8 cellular contexts compared by ENCODE assay signal in the genomic region with DNA sequence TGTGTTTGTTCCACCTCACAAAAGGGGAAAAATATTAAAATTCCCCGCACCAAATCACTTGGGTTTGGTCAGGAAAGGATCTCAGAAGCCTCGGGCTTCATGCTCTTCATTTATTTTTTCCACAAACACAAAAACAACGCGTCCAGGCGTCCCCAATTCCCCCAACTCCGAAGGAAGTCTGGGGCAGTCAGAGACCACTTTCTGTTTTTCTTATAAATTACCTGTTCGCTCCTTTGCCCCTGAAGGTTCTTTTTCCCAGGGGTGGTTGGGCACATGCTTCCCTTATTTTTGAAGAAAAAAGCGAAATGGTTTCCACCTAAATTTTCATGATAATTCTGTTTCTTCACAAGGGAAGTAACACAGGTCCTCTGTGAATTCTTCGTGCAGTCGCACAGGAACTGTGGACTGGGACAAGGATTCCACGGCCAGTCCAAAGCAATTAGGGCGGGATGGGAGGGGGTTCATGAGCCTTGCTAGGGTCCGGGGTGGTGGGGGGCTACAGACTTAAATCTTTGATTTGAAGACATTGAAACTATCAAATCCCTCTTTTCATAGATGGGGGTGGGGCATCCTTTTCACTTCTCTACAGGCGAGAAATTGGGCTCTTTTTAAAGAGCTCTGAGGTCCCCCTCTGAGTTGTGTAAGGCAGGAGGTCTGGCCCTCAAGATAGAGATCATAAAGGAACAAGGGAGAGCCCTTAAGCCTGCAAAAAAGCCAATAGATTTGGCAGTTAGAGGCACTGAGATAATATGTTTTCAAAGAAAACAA. TPM values are rescaled to one million over a fixed set of nuclear protein-coding genes. Genes with fewer than 3 reads are reported as not detected.
DNase-seq lines count a peak whose midpoint lies in the region; ATAC-seq and TF ChIP-seq lines count a peak whose summit lies in the region.

No MANE protein-coding gene starts in this region.

- DNase-seq in activated gamma-delta T cell treated with Interleukin-2 at 50 U/mL for 16 hours (peak; percentile 9), activated gamma-delta T cell (lab: John Stamatoyannopoulos, UW) (no peak), NCI-H146 (lab: John Stamatoyannopoulos, UW) (peak; percentile 68), heart left ventricle (peak in 3 of 5 donors; percentile 30 to 32 (median 31)), prostate gland (ENCODE audit: low spot score) (peak; percentile 29), 8988T (no peak), SW480 (ENCODE audit: low spot score) (no peak)

- peak in 3 of 4 donors; percentile 34 to 40 (median 35) for ATAC-seq in heart left ventricle

- intact Hi-C loops in heart left ventricle (cut with DNase I) (loop anchor here in 5 of 10 donors (1.0 to 10.0 kb wide), 7 partner anchors 46 to 228 kb away; a partner anchor contains a TSS), prostate gland (cut with DNase I) (loop anchor here (10.0 kb wide), 2 partner anchors 228 to 1088 kb away; a partner anchor contains a TSS)

- peak overlapping the region; percentile 97 for H3K4me3 Mint-ChIP-seq in activated naive CD4-positive, alpha-beta T cell treated with anti-CD3 and anti-CD28 coated beads, Interleukin-2, amount 50 U/mL, for 24 hours

- no peaks in the 10 kb centered on the region for H3K36me3 ChIP-seq in heart left ventricle
- H3K36me3 ChIP-seq in prostate gland = no peaks in the 10 kb centered on the region

- TF ChIP-seq POLR2A in heart left ventricle (IDR thresholded peaks at IDR 0.05) = no peak
- no peak for TF ChIP-seq POLR2A in prostate gland (IDR thresholded peaks at IDR 0.05)

- H3K4me1 Mint-ChIP-seq in activated naive CD4-positive, alpha-beta T cell treated with anti-CD3 and anti-CD28 coated beads, Interleukin-2, amount 50 U/mL, for 24 hours = peaks cover 15% of the 10 kb centered on the region

- H3K4me3 ChIP-seq in heart left ventricle (peak overlapping the region; percentile 59 to 80 (median 74)), prostate gland (peak overlapping the region; percentile 48 to 75)

- H3K27me3 ChIP-seq in heart left ventricle = no peaks in the 10 kb centered on the region
- no peaks in the 10 kb centered on the region for H3K27me3 ChIP-seq in prostate gland (replicated peaks; ENCODE audit: insufficient read depth)

- 1 to 2% (median 1%) methylated on average over 14 of the region's 14 CpGs for WGBS in heart left ventricle, 4 donors
- WGBS in prostate gland = under 1% methylated on average over 14 of the region's 14 CpGs

- H3K27ac Mint-ChIP-seq in activated naive CD4-positive, alpha-beta T cell treated with anti-CD3 and anti-CD28 coated beads, Interleukin-2, amount 50 U/mL, for 24 hours = peak overlapping the region; percentile 98

- H3K4me1 ChIP-seq in heart left ventricle = peaks cover 0 to 24% (median 10%) of the 10 kb centered on the region in 12 donors
- H3K4me1 ChIP-seq in prostate gland (replicated peaks) = no peaks in the 10 kb centered on the region

- H3K9me3 ChIP-seq in heart left ventricle (no peaks in the 10 kb centered on the region), prostate gland (no peaks in the 10 kb centered on the region)

- H3K27ac ChIP-seq in heart left ventricle (peak overlapping the region; percentile 81 to 98 (median 95)), prostate gland (peak overlapping the region; percentile 91 to 94)

- no peaks in the 10 kb centered on the region for H3K27me3 Mint-ChIP-seq in activated naive CD4-positive, alpha-beta T cell treated with anti-CD3 and anti-CD28 coated beads, Interleukin-2, amount 50 U/mL, for 24 hours

- TF ChIP-seq CTCF in heart left ventricle (IDR thresholded peaks at IDR 0.05) (no peak), prostate gland (IDR thresholded peaks at IDR 0.05) (no peak)

- no peaks in the 10 kb centered on the region for H3K36me3 Mint-ChIP-seq in activated naive CD4-positive, alpha-beta T cell treated with anti-CD3 and anti-CD28 coated beads, Interleukin-2, amount 50 U/mL, for 24 hours

- no peaks in the 10 kb centered on the region for H3K9me3 Mint-ChIP-seq in activated naive CD4-positive, alpha-beta T cell treated with anti-CD3 and anti-CD28 coated beads, Interleukin-2, amount 50 U/mL, for 24 hours

RNA-seq across cellular contexts. Expression of gene HFE, which starts 30.5 kb away (rescaled TPM):
- 10 to 100 TPM in 1 of 9 donors, 1 to 10 TPM in 8; 1.9 to 13.9 (median 3.0) TPM for total RNA-seq in heart left ventricle
- 1 to 10 TPM; 1.6 to 1.7 TPM for polyA plus RNA-seq in heart left ventricle
- 10 to 100 TPM in 1 of 2 donors, 1 to 10 TPM in 1; 8.9 to 16.6 TPM for total RNA-seq in prostate gland

Comparison
In these comparisons a context has a peak if more than half of its experiments do, and no peak if none do; other contexts are left out.
1. DNase-seq: peak in activated gamma-delta T cell treated with Interleukin-2 at 50 U/mL for 16 hours (single experiment), NCI-H146 (single experiment), heart left ventricle (3 of 5) and prostate gland (single experiment); none in activated gamma-delta T cell (single experiment), 8988T (single experiment) and SW480 (single experiment).